ENCODE assay signal across 22 cellular contexts in genomic region chr11:65357856-65358356, GRCh38. TPM values are rescaled to one million over a fixed set of nuclear protein-coding genes. Genes with fewer than 3 reads are reported as not detected.
A peak's percentile ranks its signal among the peaks of the same experiment; 100 is the strongest.
DNase-seq lines count a peak whose midpoint lies in the region; ATAC-seq and TF ChIP-seq lines count a peak whose summit lies in the region.
"Had no signal": no experiment of that assay in that cellular context is flagged by ENCODE, and none has a peak within 500 bp of the region (broad histone marks: within the 10 kb centered on the region; RNA-seq: fewer than 3 reads in every experiment).

No MANE protein-coding gene starts in this region.

- in situ Hi-C loops in GM13976 (cut with MboI; ENCODE audit: low sequenced_read_pairs, unreplicated experiment) = loop anchor here (5.0 kb wide), 1 partner anchor 149 kb away; no protein-coding TSS in a partner anchor

- no peak for TF ChIP-seq CTCF in heart left ventricle (IDR thresholded peaks at IDR 0.05)
- TF ChIP-seq CTCF in right atrium auricular region (IDR thresholded peaks at IDR 0.05) = no peak
- TF ChIP-seq CTCF in liver (IDR thresholded peaks at IDR 0.05; ENCODE audit: low read depth, low read length, missing input control) = no peak
- no peak for TF ChIP-seq CTCF in GM13976 (IDR thresholded peaks at IDR 0.05; ENCODE audit: borderline replicate concordance, control extremely low read depth, extremely low read depth, insufficient read depth, missing control alignments)

- no peak overlapping the region for H3K27ac Mint-ChIP-seq in activated CD4-positive, alpha-beta T cell treated with anti-CD3 and anti-CD28 coated beads, Interleukin-2, amount 10 ng/mL, durations not matched to agents 7 days and 5 days
- H3K27ac Mint-ChIP-seq: activated naive CD8-positive, alpha-beta T cell treated with anti-CD3 and anti-CD28 coated beads, Interleukin-2, amount 10 ng/mL, durations not matched to agents 7 days and 5 days; CD8-positive, alpha-beta T cell; T-helper 2 cell treated with Interferon-gamma antibody and Interleukin-4, amounts not matched to agents 5 μg/mL and 100 μg/mL, for 36 hours had no signal

- H3K27me3 ChIP-seq in heart left ventricle (peaks cover 0 to 6% (median 0%) of the 10 kb centered on the region in 9 donors), right atrium auricular region (no peaks in the 10 kb centered on the region), liver (ENCODE audit: control insufficient read depth in 4 of 4, insufficient read depth in 4 of 4, low read length in 3 of 4) (no peaks in the 10 kb centered on the region)

- no peaks in the 10 kb centered on the region for H3K9me3 Mint-ChIP-seq in activated CD4-positive, alpha-beta T cell treated with anti-CD3 and anti-CD28 coated beads, Interleukin-2, amount 10 ng/mL, durations not matched to agents 7 days and 5 days
- H3K9me3 Mint-ChIP-seq: activated naive CD8-positive, alpha-beta T cell treated with anti-CD3 and anti-CD28 coated beads, Interleukin-2, amount 10 ng/mL, durations not matched to agents 7 days and 5 days; CD8-positive, alpha-beta T cell; T-helper 2 cell treated with Interferon-gamma antibody and Interleukin-4, amounts not matched to agents 5 μg/mL and 100 μg/mL, for 36 hours had no signal

- H3K9me3 ChIP-seq in heart left ventricle = no peaks in the 10 kb centered on the region
- no peaks in the 10 kb centered on the region for H3K9me3 ChIP-seq in right atrium auricular region
- no peaks in the 10 kb centered on the region for H3K9me3 ChIP-seq in liver (ENCODE audit: control insufficient read depth in 4 of 4, low read length in 3 of 4)
- H3K9me3 ChIP-seq: lower lobe of right lung had no signal

- peaks cover 0 to 5% (median 0%) of the 10 kb centered on the region in 9 donors for H3K36me3 ChIP-seq in heart left ventricle
- no peaks in the 10 kb centered on the region for H3K36me3 ChIP-seq in right atrium auricular region
- no peaks in the 10 kb centered on the region for H3K36me3 ChIP-seq in liver (ENCODE audit: control insufficient read depth in 4 of 4, insufficient read depth in 3 of 4, low read depth in 1 of 4, low read length in 3 of 4)
- H3K36me3 ChIP-seq: lower lobe of right lung had no signal

- H3K36me3 Mint-ChIP-seq in activated CD4-positive, alpha-beta T cell treated with anti-CD3 and anti-CD28 coated beads, Interleukin-2, amount 10 ng/mL, durations not matched to agents 7 days and 5 days (ENCODE audit: low read depth) = no peaks in the 10 kb centered on the region
- H3K36me3 Mint-ChIP-seq: activated naive CD8-positive, alpha-beta T cell treated with anti-CD3 and anti-CD28 coated beads, Interleukin-2, amount 10 ng/mL, durations not matched to agents 7 days and 5 days had no signal

- no peak overlapping the region for H3K4me3 Mint-ChIP-seq in activated CD4-positive, alpha-beta T cell treated with anti-CD3 and anti-CD28 coated beads, Interleukin-2, amount 10 ng/mL, durations not matched to agents 7 days and 5 days
- H3K4me3 Mint-ChIP-seq: activated naive CD8-positive, alpha-beta T cell treated with anti-CD3 and anti-CD28 coated beads, Interleukin-2, amount 10 ng/mL, durations not matched to agents 7 days and 5 days; CD8-positive, alpha-beta T cell; T-helper 2 cell treated with Interferon-gamma antibody and Interleukin-4, amounts not matched to agents 5 μg/mL and 100 μg/mL, for 36 hours had no signal

- peaks cover 4% of the 10 kb centered on the region for H3K27me3 Mint-ChIP-seq in activated CD4-positive, alpha-beta T cell treated with anti-CD3 and anti-CD28 coated beads, Interleukin-2, amount 10 ng/mL, durations not matched to agents 7 days and 5 days
- H3K27me3 Mint-ChIP-seq: activated naive CD8-positive, alpha-beta T cell treated with anti-CD3 and anti-CD28 coated beads, Interleukin-2, amount 10 ng/mL, durations not matched to agents 7 days and 5 days had no signal

- CTCF ChIA-PET in activated CD4-positive, alpha-beta T cell treated with anti-CD3 and anti-CD28 coated beads, Interleukin-2, amount 10 ng/mL, durations not matched to agents 7 days and 5 days (lab: Charles Lee) = interaction anchor here (0.6 to 1.2 kb wide), 11 partner anchors 28 to 489 kb away, joined by 3 to 4 read pairs (median 3); partner anchors contain the start of gene CDC42EP2

- peak; percentile 25 to 55 (median 44) for ATAC-seq in heart left ventricle
- ATAC-seq: CD8-positive, alpha-beta T cell had no signal

- POLR2A ChIA-PET in activated CD4-positive, alpha-beta T cell treated with anti-CD3 and anti-CD28 coated beads, Interleukin-2, amount 10 ng/mL, durations not matched to agents 7 days and 5 days (lab: Charles Lee) = interaction anchor here (0.6 kb wide), 1 partner anchor 142 kb away, joined by 3 read pairs; no protein-coding TSS in a partner anchor

- peak in 3 of 5 donors; percentile 56 to 70 (median 63) for DNase-seq in heart left ventricle
- DNase-seq in right atrium auricular region (ENCODE audit: low spot score) = no peak
- DNase-seq in erythroblast (lab: John Stamatoyannopoulos, UW) = peak; percentile 21 to 41
- no peak for DNase-seq in NCI-H1436 (lab: John Stamatoyannopoulos, UW)
- DNase-seq in RKO (ENCODE audit: low spot score) = no peak
- no peak for DNase-seq in activated CD4-positive, alpha-beta T cell treated with anti-CD3 and anti-CD28 coated beads, Interleukin-2, amount 10 ng/mL, durations not matched to agents 7 days and 5 days
- DNase-seq in GM13976 (ENCODE audit: low spot score) = no peak
- DNase-seq: activated naive CD8-positive, alpha-beta T cell treated with anti-CD3 and anti-CD28 coated beads, Interleukin-2, amount 10 ng/mL, durations not matched to agents 7 days and 5 days; CD8-positive, alpha-beta T cell; cerebellar nuclear complex; foreskin fibroblast; lower lobe of right lung; NCI-H1092 treated with DMSO at 0.1 percent for 48 hours; NCI-H2081; NCI-H345; NCI-H748 treated with DMSO at 0.1 percent for 48 hours; trophoblast cell had no signal

- TF ChIP-seq POLR2A in heart left ventricle (IDR thresholded peaks at IDR 0.05) (no peak), erythroblast (IDR thresholded peaks at IDR 0.05; ENCODE audit: low read length) (no peak)

- intact Hi-C loops in heart left ventricle (cut with DNase I) = loop anchor here in 1 of 10 donors (2.0 kb wide), 1 partner anchor 31 kb away; no protein-coding TSS in a partner anchor

- no peak overlapping the region for H3K9ac ChIP-seq in liver (ENCODE audit: low read depth in 1 of 2, low read length in 2 of 2)

- peaks cover 24% of the 10 kb centered on the region for H3K4me1 Mint-ChIP-seq in activated CD4-positive, alpha-beta T cell treated with anti-CD3 and anti-CD28 coated beads, Interleukin-2, amount 10 ng/mL, durations not matched to agents 7 days and 5 days

- 60 to 81% (median 63%) methylated on average over 8 of the region's 8 CpGs for WGBS in heart left ventricle, 4 donors
- WGBS in liver = 32% methylated on average over 8 of the region's 8 CpGs

- H3K27ac ChIP-seq in heart left ventricle (peak overlapping the region in 4 of 12 donors; percentile 13 to 68 (median 46)), right atrium auricular region (no peak overlapping the region), liver (ENCODE audit: low read depth in 1 of 2, low read length in 2 of 2) (no peak overlapping the region)
- H3K27ac ChIP-seq: lower lobe of right lung, RWPE1, VCaP had no signal

- H3K4me1 ChIP-seq in heart left ventricle = peaks cover 0 to 49% (median 27%) of the 10 kb centered on the region in 12 donors
- H3K4me1 ChIP-seq in right atrium auricular region = peaks cover 0 to 24% of the 10 kb centered on the region in 2 donors
- peaks cover 3 to 31% (median 19%) of the 10 kb centered on the region in 4 donors for H3K4me1 ChIP-seq in liver (ENCODE audit: control insufficient read depth in 4 of 4, insufficient read depth in 4 of 4, low read length in 3 of 4)

- H3K4me3 ChIP-seq in heart left ventricle (no peak overlapping the region), right atrium auricular region (no peak overlapping the region), liver (ENCODE audit: low read depth in 1 of 3, low read length in 3 of 3) (no peak overlapping the region)
- H3K4me3 ChIP-seq: lower lobe of right lung had no signal

- TF ChIP-seq RAD21 in liver (IDR thresholded peaks at IDR 0.05) = no peak

TF ChIP-seq in liver, 16 proteins besides CTCF, POLR2A, EP300 and RAD21 (continues in another document):
- TF ChIP-seq RXRA (IDR thresholded peaks at IDR 0.05) (peak; percentile 68 to 71), HNF4A (conservative IDR thresholded peaks at IDR 0.05) (peak; percentile 83 to 87)

RNA-seq across cellular contexts. Expression of gene TIGD3, which starts 3.4 kb away (rescaled TPM):
- total RNA-seq in heart left ventricle (under 1 TPM in 7 of 9 donors, not detected in 2; 0.19 to 0.91 (median 0.47) TPM), right atrium auricular region (under 1 TPM in 1 of 2 donors, not detected in 1; 0.22 TPM), liver (under 1 TPM; 0.17 to 0.33 TPM)
- polyA plus RNA-seq in heart left ventricle (under 1 TPM; 0.29 to 0.42 TPM), liver (under 1 TPM in 1 of 2 donors, not detected in 1; 0.08 TPM)
- under 1 TPM; 0.42 to 0.79 TPM for total RNA-seq in activated CD4-positive, alpha-beta T cell treated with anti-CD3 and anti-CD28 coated beads, Interleukin-2, amount 10 ng/mL, durations not matched to agents 7 days and 5 days

RNA-seq across cellular contexts. Expression of gene DPF2, which starts 24.3 kb away (rescaled TPM):
- total RNA-seq in heart left ventricle (10 to 100 TPM; 41.0 to 55.4 (median 46.2) TPM), right atrium auricular region (10 to 100 TPM; 46.3 TPM), liver (10 to 100 TPM; 12.8 to 14.8 TPM)
- polyA plus RNA-seq in heart left ventricle (10 to 100 TPM; 22.9 to 35.1 TPM), liver (10 to 100 TPM in 1 of 2 donors, 1 to 10 TPM in 1; 9.2 to 10.0 TPM)
- 10 to 100 TPM; 61.1 to 75.6 TPM for total RNA-seq in activated CD4-positive, alpha-beta T cell treated with anti-CD3 and anti-CD28 coated beads, Interleukin-2, amount 10 ng/mL, durations not matched to agents 7 days and 5 days

RNA-seq across cellular contexts. Expression of gene SLC25A45, which starts 24.5 kb away (rescaled TPM):
- total RNA-seq in heart left ventricle = 10 to 100 TPM in 1 of 9 donors, 1 to 10 TPM in 8; 3.8 to 11.6 (median 6.6) TPM
- 1 to 10 TPM; 3.8 to 6.6 TPM for polyA plus RNA-seq in heart left ventricle
- 1 to 10 TPM; 2.6 to 3.3 TPM for total RNA-seq in right atrium auricular region
- total RNA-seq in liver = 1 to 10 TPM; 5.1 to 6.8 TPM
- polyA plus RNA-seq in liver = 1 to 10 TPM; 4.5 to 5.6 TPM
- total RNA-seq in activated CD4-positive, alpha-beta T cell treated with anti-CD3 and anti-CD28 coated beads, Interleukin-2, amount 10 ng/mL, durations not matched to agents 7 days and 5 days = 10 to 100 TPM; 40.9 TPM
- polyA plus RNA-seq: neural cell had no signal

RNA-seq across cellular contexts. Expression of gene FRMD8, which starts 28.5 kb away (rescaled TPM):
- total RNA-seq in heart left ventricle (10 to 100 TPM in 7 of 9 donors, 1 to 10 TPM in 2; 6.1 to 24.1 (median 11.3) TPM), right atrium auricular region (10 to 100 TPM; 10.2 to 23.8 TPM), liver (10 to 100 TPM; 20.7 to 22.8 TPM)
- polyA plus RNA-seq in heart left ventricle (10 to 100 TPM in 1 of 2 donors, 1 to 10 TPM in 1; 8.0 to 16.3 TPM), liver (1 to 10 TPM; 2.8 to 9.4 TPM)
- total RNA-seq in activated CD4-positive, alpha-beta T cell treated with anti-CD3 and anti-CD28 coated beads, Interleukin-2, amount 10 ng/mL, durations not matched to agents 7 days and 5 days = 10 to 100 TPM; 49.5 to 52.1 TPM

RNA-seq across cellular contexts. Expression of gene CDC42EP2, which starts 43.2 kb away (rescaled TPM):
- total RNA-seq in heart left ventricle (10 to 100 TPM in 4 of 9 donors, 1 to 10 TPM in 5; 3.3 to 25.0 (median 8.9) TPM), right atrium auricular region (10 to 100 TPM; 14.4 to 31.0 TPM), liver (1 to 10 TPM; 1.9 to 3.4 TPM)
- polyA plus RNA-seq in heart left ventricle (10 to 100 TPM; 10.3 to 16.3 TPM), liver (1 to 10 TPM; 1.8 to 2.0 TPM)
- under 1 TPM; 0.25 to 0.67 TPM for total RNA-seq in activated CD4-positive, alpha-beta T cell treated with anti-CD3 and anti-CD28 coated beads, Interleukin-2, amount 10 ng/mL, durations not matched to agents 7 days and 5 days

Comparison
In these comparisons a context has a peak if more than half of its experiments do, and no peak if none do; other contexts are left out.
1. DNase-seq: peak in heart left ventricle (3 of 5) and erythroblast (2 of 2); none in right atrium auricular region (single experiment), NCI-H1436 (single experiment), RKO (single experiment), activated CD4-positive, alpha-beta T cell treated with anti-CD3 and anti-CD28 coated beads, Interleukin-2, amount 10 ng/mL, durations not matched to agents 7 days and 5 days (single experiment) and GM13976 (single experiment).